Comparison of ENCODE assay signal across 9 cellular contexts in genomic region chr5:18394154-18394804, GRCh38.
A peak's percentile ranks its signal among the peaks of the same experiment; 100 is the strongest.
DNase-seq lines count a peak whose midpoint lies in the region; ATAC-seq, FAIRE-seq and TF ChIP-seq lines count a peak whose summit lies in the region.
"Had no signal": no experiment of that assay in that cellular context is flagged by ENCODE, and none has a peak within 500 bp of the region (broad histone marks: within the 10 kb centered on the region; RNA-seq: fewer than 3 reads in every experiment).

No MANE protein-coding gene starts in this region.

- no peak overlapping the region for H2AFZ ChIP-seq in ACC112 (ENCODE audit: low read length, unreplicated experiment)

- 0 out of 2 replicates have a peak overlapping the region, but pooled peaks have one; percentile 30 for H3K4me3 ChIP-seq in ACC112 (ENCODE audit: low read depth, low read length)

- H3K27me3 ChIP-seq in ACC112 (ENCODE audit: insufficient read depth, low read length) = peaks cover 33% of the 10 kb centered on the region

- H3K27ac ChIP-seq in ACC112 (ENCODE audit: low read depth, low read length) = no peak overlapping the region
- no peak overlapping the region for H3K27ac ChIP-seq in epithelial cell of prostate

- TF ChIP-seq CTCF in GM13977 (IDR thresholded peaks at IDR 0.05; ENCODE audit: extremely low read depth, insufficient read depth, missing control alignments) (peak; percentile 91), nephron (IDR thresholded peaks at IDR 0.05; ENCODE audit: unreplicated experiment in 3 of 3) (peak; percentile 86 to 87 (median 86))

- H3K4me1 Mint-ChIP-seq in nephron = peaks cover 36% of the 10 kb centered on the region
- H3K4me1 Mint-ChIP-seq: naive thymus-derived CD4-positive, alpha-beta T cell had no signal

- H3K4me3 Mint-ChIP-seq in nephron = no peak overlapping the region
- H3K4me3 Mint-ChIP-seq: naive thymus-derived CD4-positive, alpha-beta T cell had no signal

- no peak for FAIRE-seq in urothelium cell line (lab: Jason Lieb, UNC)

- peaks cover 15% of the 10 kb centered on the region for H3K27me3 Mint-ChIP-seq in nephron (ENCODE audit: low read depth)
- H3K27me3 Mint-ChIP-seq: naive thymus-derived CD4-positive, alpha-beta T cell had no signal

- H3K79me2 ChIP-seq in ACC112 (ENCODE audit: control insufficient read depth, insufficient read depth, low read length, unreplicated experiment) = no peaks in the 10 kb centered on the region

- peak; percentile 53 for DNase-seq in GM13977 (ENCODE audit: low spot score)
- DNase-seq in NCI-H2196 (lab: John Stamatoyannopoulos, UW; ENCODE audit: unreplicated experiment) = peak; percentile 48
- peak; percentile 2 to 5 for DNase-seq in activated CD4-positive, alpha-beta T cell treated with anti-CD3 and anti-CD28 coated beads for 4 hours
- DNase-seq in epithelial cell of prostate (ENCODE audit: low read depth, low spot score) = peak; percentile 8
- peak; percentile 77 for DNase-seq in urothelium cell line (ENCODE audit: low spot score)

- no peaks in the 10 kb centered on the region for H3K36me3 Mint-ChIP-seq in nephron (ENCODE audit: low read depth)
- H3K36me3 Mint-ChIP-seq: naive thymus-derived CD4-positive, alpha-beta T cell had no signal

- H3K27ac Mint-ChIP-seq in nephron = no peak overlapping the region
- H3K27ac Mint-ChIP-seq: naive thymus-derived CD4-positive, alpha-beta T cell had no signal

- no peaks in the 10 kb centered on the region for H3K36me3 ChIP-seq in ACC112 (ENCODE audit: insufficient read depth, low read length)

- peak; percentile 73 for ATAC-seq in HG02970 (IDR thresholded peaks at IDR 0.05; ENCODE audit: low FRiP score, unreplicated experiment)
- ATAC-seq: naive thymus-derived CD4-positive, alpha-beta T cell had no signal

- H3K9me3 Mint-ChIP-seq in nephron = no peaks in the 10 kb centered on the region

- no peaks in the 10 kb centered on the region for H3K4me1 ChIP-seq in ACC112 (ENCODE audit: control insufficient read depth, insufficient read depth, low read length, unreplicated experiment)

- in situ Hi-C loops in GM13977 (cut with MboI; ENCODE audit: low pct_unique_long_range_greater_than_20kb, low sequenced_read_pairs, unreplicated experiment) = no loop called here

Comparison
In these comparisons a context has a peak if more than half of its experiments do, and no peak if none do; other contexts are left out.
1. DNase-seq: peak in every context shown above with its lines; median percentile 77 in urothelium cell line; 53 in GM13977; 48 in NCI-H2196; 8 in epithelial cell of prostate; 4 in activated CD4-positive, alpha-beta T cell treated with anti-CD3 and anti-CD28 coated beads for 4 hours.